In the genomic region with DNA sequence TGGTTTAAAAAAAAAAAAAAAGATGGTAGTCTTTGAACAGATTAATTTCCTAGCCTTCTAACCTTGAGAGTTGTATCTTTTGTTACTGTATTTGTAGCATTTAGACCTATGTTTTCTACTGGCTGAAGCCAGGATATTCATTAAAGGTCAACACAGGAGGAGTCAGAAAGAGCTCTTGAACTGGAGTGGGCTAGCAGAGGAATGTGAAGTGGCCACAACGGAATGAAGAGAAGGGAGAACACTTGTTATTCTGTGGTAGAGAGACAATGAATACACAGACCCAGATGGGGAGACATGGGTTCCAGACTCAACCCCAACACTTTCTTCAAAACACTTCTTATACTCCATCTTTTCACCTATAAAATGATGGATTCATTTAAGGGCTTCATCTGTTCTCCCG, we compare ENCODE assay signal across 24 cellular contexts.
DNase-seq lines count a peak whose midpoint lies in the region; ATAC-seq and TF ChIP-seq lines count a peak whose summit lies in the region.
"Had no signal": no experiment of that assay in that cellular context is flagged by ENCODE, and none has a peak within 500 bp of the region (broad histone marks: within the 10 kb centered on the region; RNA-seq: fewer than 3 reads in every experiment).

No MANE protein-coding gene starts in this region.

- H3K79me2 ChIP-seq in smooth muscle cell (ENCODE audit: low read depth), result peaks cover 3% of the 10 kb centered on the region

- DNase-seq in NCI-H2196 (lab: John Stamatoyannopoulos, UW; ENCODE audit: unreplicated experiment), result peak; percentile 52
- no peak for DNase-seq in NCI-H2196 treated with DMSO at 0.1 percent for 48 hours (lab: John Stamatoyannopoulos, UW; ENCODE audit: unreplicated experiment)
- DNase-seq in NCI-H510A treated with DMSO at 0.1 percent for 48 hours (lab: John Stamatoyannopoulos, UW), result peak; percentile 51
- DNase-seq in heart right ventricle, result no peak
- no peak for DNase-seq in smooth muscle cell (lab: John Stamatoyannopoulos, UW; ENCODE audit: unreplicated experiment)
- DNase-seq in activated naive CD4-positive, alpha-beta T cell treated with anti-CD3 and anti-CD28 coated beads for 36 hours, result no peak
- DNase-seq in activated T-cell treated with anti-CD3 and anti-CD28 coated beads, Interleukin-2, amount 50 U/mL, for 48 hours, result no peak
- no peak for DNase-seq in NCI-H345 (lab: John Stamatoyannopoulos, UW)
- DNase-seq: 8988T; activated CD4-positive, alpha-beta memory T cell treated with anti-CD3 and anti-CD28 coated beads for 36 hours; activated effector memory CD4-positive, alpha-beta T cell treated with Interleukin-2 at 50 U/mL for 16 hours; activated naive CD8-positive, alpha-beta T cell treated with anti-CD3 and anti-CD28 coated beads, Interleukin-2, amount 50 U/mL, for 24 hours; AML-193; CD8-positive, alpha-beta memory T cell; cortex of kidney; DND-41; H7; midbrain; NCI-H1436 treated with DMSO at 0.1 percent for 48 hours; NCI-H524; ovary; stimulated activated CD8-positive, alpha-beta memory T cell treated with anti-CD3 and anti-CD28 coated beads, Interleukin-4, amount 100 ng/mL, for 48 hours; T-helper 9 cell had no signal

- no peak overlapping the region for H2AFZ ChIP-seq in smooth muscle cell (ENCODE audit: low read depth)

- TF ChIP-seq CTCF in heart right ventricle (IDR thresholded peaks at IDR 0.05), result no peak
- TF ChIP-seq CTCF in smooth muscle cell (IDR thresholded peaks at IDR 0.05; ENCODE audit: borderline replicate concordance, insufficient read depth, poor library complexity, severe bottlenecking), result no peak

- intact Hi-C loops in heart right ventricle (cut with DNase I), result loop anchor here in 2 of 10 donors (10.0 kb wide), 2 partner anchors 90 to 130 kb away; a partner anchor contains a TSS
- intact Hi-C loops in activated naive CD4-positive, alpha-beta T cell treated with anti-CD3 and anti-CD28 coated beads for 36 hours (cut with micrococcal nuclease), result no loop called here

- H3K27me3 Mint-ChIP-seq in activated naive CD4-positive, alpha-beta T cell treated with anti-CD3 and anti-CD28 coated beads for 36 hours (ENCODE audit: low read depth), result no peaks in the 10 kb centered on the region
- H3K27me3 Mint-ChIP-seq: activated CD4-positive, alpha-beta memory T cell treated with anti-CD3 and anti-CD28 coated beads for 36 hours; activated naive CD8-positive, alpha-beta T cell treated with anti-CD3 and anti-CD28 coated beads, Interleukin-2, amount 50 U/mL, for 24 hours; CD8-positive, alpha-beta memory T cell had no signal

- H3K27me3 ChIP-seq in heart right ventricle, result no peaks in the 10 kb centered on the region
- H3K27me3 ChIP-seq in smooth muscle cell (ENCODE audit: low read depth), result no peaks in the 10 kb centered on the region
- H3K27me3 ChIP-seq: ovary had no signal

- H3K4me3 Mint-ChIP-seq in activated naive CD4-positive, alpha-beta T cell treated with anti-CD3 and anti-CD28 coated beads for 36 hours, result no peak overlapping the region
- H3K4me3 Mint-ChIP-seq: activated CD4-positive, alpha-beta memory T cell treated with anti-CD3 and anti-CD28 coated beads for 36 hours; activated naive CD8-positive, alpha-beta T cell treated with anti-CD3 and anti-CD28 coated beads, Interleukin-2, amount 50 U/mL, for 24 hours; CD8-positive, alpha-beta memory T cell; nephron had no signal

- H3K36me3 ChIP-seq in heart right ventricle (no peaks in the 10 kb centered on the region), smooth muscle cell (ENCODE audit: low read depth) (no peaks in the 10 kb centered on the region)
- H3K36me3 ChIP-seq: ovary had no signal

- H3K4me2 ChIP-seq in smooth muscle cell, result peak overlapping the region; percentile 71

- H3K4me3 ChIP-seq in heart right ventricle (no peak overlapping the region), smooth muscle cell (no peak overlapping the region)
- H3K4me3 ChIP-seq: ovary had no signal

- no peaks in the 10 kb centered on the region for H3K9me3 ChIP-seq in heart right ventricle
- H3K9me3 ChIP-seq in smooth muscle cell (replicated peaks; ENCODE audit: low read depth), result no peaks in the 10 kb centered on the region
- H3K9me3 ChIP-seq: ovary had no signal

- 59 to 62% methylated on average over 2 of the region's 2 CpGs for WGBS in heart right ventricle, 2 donors
- 40% methylated on average over 2 of the region's 2 CpGs for WGBS in smooth muscle cell (ENCODE audit: low lambda C conversion rate)

- peaks cover 11% of the 10 kb centered on the region for H3F3A ChIP-seq in smooth muscle cell (ENCODE audit: low read depth)

- CTCF ChIA-PET in activated naive CD4-positive, alpha-beta T cell treated with anti-CD3 and anti-CD28 coated beads for 36 hours (lab: Charles Lee), result interaction anchor here (0.6 to 0.8 kb wide), 4 partner anchors 14 to 1435 kb away, joined by 3 to 10 read pairs (median 6); no protein-coding TSS in a partner anchor

- no peak overlapping the region for H3K27ac Mint-ChIP-seq in activated naive CD4-positive, alpha-beta T cell treated with anti-CD3 and anti-CD28 coated beads for 36 hours
- H3K27ac Mint-ChIP-seq: activated CD4-positive, alpha-beta memory T cell treated with anti-CD3 and anti-CD28 coated beads for 36 hours; activated naive CD8-positive, alpha-beta T cell treated with anti-CD3 and anti-CD28 coated beads, Interleukin-2, amount 50 U/mL, for 24 hours had no signal

- peak overlapping the region; percentile 25 for H3K9ac ChIP-seq in smooth muscle cell (ENCODE audit: low read depth)

- peaks cover 10 to 91% (median 65%) of the 10 kb centered on the region in 9 donors for H3K4me1 ChIP-seq in heart right ventricle
- H3K4me1 ChIP-seq in smooth muscle cell (ENCODE audit: low read depth), result peaks cover 24% of the 10 kb centered on the region

- no peaks in the 10 kb centered on the region for H3K9me3 Mint-ChIP-seq in activated naive CD4-positive, alpha-beta T cell treated with anti-CD3 and anti-CD28 coated beads for 36 hours
- H3K9me3 Mint-ChIP-seq: activated CD4-positive, alpha-beta memory T cell treated with anti-CD3 and anti-CD28 coated beads for 36 hours; activated naive CD8-positive, alpha-beta T cell treated with anti-CD3 and anti-CD28 coated beads, Interleukin-2, amount 50 U/mL, for 24 hours; CD8-positive, alpha-beta memory T cell; nephron had no signal

- H3K27ac ChIP-seq in heart right ventricle, result peak overlapping the region in 8 of 10 donors; percentile 4 to 73 (median 62)
- H3K27ac ChIP-seq in smooth muscle cell (ENCODE audit: low read depth), result peak overlapping the region; percentile 85
- H3K27ac ChIP-seq: ovary had no signal

- no peaks in the 10 kb centered on the region for H3K36me3 Mint-ChIP-seq in activated naive CD4-positive, alpha-beta T cell treated with anti-CD3 and anti-CD28 coated beads for 36 hours (ENCODE audit: low read depth)

- peaks cover 14% of the 10 kb centered on the region for H4K20me1 ChIP-seq in smooth muscle cell (ENCODE audit: low read depth)

- no peaks in the 10 kb centered on the region for H3K4me1 Mint-ChIP-seq in activated naive CD4-positive, alpha-beta T cell treated with anti-CD3 and anti-CD28 coated beads for 36 hours (ENCODE audit: low read depth)
- H3K4me1 Mint-ChIP-seq: CD8-positive, alpha-beta memory T cell had no signal

- peak in 6 of 8 donors; percentile 48 to 72 (median 64) for ATAC-seq in heart right ventricle
- ATAC-seq: activated naive CD8-positive, alpha-beta T cell treated with anti-CD3 and anti-CD28 coated beads, Interleukin-2, amount 50 U/mL, for 24 hours had no signal

Comparison
In these comparisons a context has a peak if more than half of its experiments do, and no peak if none do; other contexts are left out.
1. DNase-seq: peak in NCI-H2196 (single experiment) and NCI-H510A treated with DMSO at 0.1 percent for 48 hours (single experiment); none in NCI-H2196 treated with DMSO at 0.1 percent for 48 hours (single experiment), heart right ventricle (0 of 2), smooth muscle cell (single experiment), activated naive CD4-positive, alpha-beta T cell treated with anti-CD3 and anti-CD28 coated beads for 36 hours (single experiment), activated T-cell treated with anti-CD3 and anti-CD28 coated beads, Interleukin-2, amount 50 U/mL, for 48 hours (0 of 2) and NCI-H345 (single experiment).